ENCODE assay signal across 12 cellular contexts in the genomic region with DNA sequence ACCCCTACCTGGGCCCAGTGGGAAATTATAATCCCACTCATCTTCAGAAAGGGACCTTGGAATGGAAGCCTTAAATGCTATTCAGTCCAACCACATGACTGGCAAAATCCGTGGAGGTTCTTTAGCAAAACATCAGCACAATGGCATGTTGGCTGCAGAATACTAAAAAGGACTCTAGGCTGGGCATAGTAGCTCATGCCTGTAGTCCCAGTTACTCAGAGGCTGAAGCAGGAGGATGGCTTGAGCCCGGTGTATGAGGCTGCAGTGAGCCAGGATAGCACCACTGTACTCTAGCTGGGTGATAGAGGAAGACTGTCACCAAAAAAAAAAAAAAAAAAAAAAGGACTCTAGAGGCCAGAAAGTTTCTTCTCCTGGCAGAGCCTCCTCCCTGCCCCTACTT.
A peak's percentile ranks its signal among the peaks of the same experiment; 100 is the strongest.
DNase-seq lines count a peak whose midpoint lies in the region; ATAC-seq and TF ChIP-seq lines count a peak whose summit lies in the region.
"Had no signal": no experiment of that assay in that cellular context is flagged by ENCODE, and none has a peak within 500 bp of the region (broad histone marks: within the 10 kb centered on the region; RNA-seq: fewer than 3 reads in every experiment).

No MANE protein-coding gene starts in this region.

- intact Hi-C loops in lower lobe of right lung (cut with DNase I) = loop anchor here (10.0 kb wide), 1 partner anchor 54 kb away; no protein-coding TSS in a partner anchor
- intact Hi-C loops in spleen (cut with DNase I; ENCODE audit: low total_unique reads) = no loop called here

- H3K4me1 ChIP-seq in lower lobe of right lung = peaks cover 74% of the 10 kb centered on the region
- H3K4me1 ChIP-seq in tibial nerve = peaks cover 17 to 86% (median 56%) of the 10 kb centered on the region in 4 donors
- H3K4me1 ChIP-seq in spleen = peaks cover 6 to 71% (median 51%) of the 10 kb centered on the region in 6 donors

- WGBS in tibial nerve, 2 donors = 20 to 39% methylated on average over 2 of the region's 2 CpGs
- 75 to 94% (median 77%) methylated on average over 1 to 2 of the region's 2 CpGs for WGBS in spleen, 5 donors

- TF ChIP-seq POLR2A in tibial nerve (IDR thresholded peaks at IDR 0.05) (no peak), spleen (IDR thresholded peaks at IDR 0.05) (no peak)

- no peak for TF ChIP-seq EP300 in tibial nerve (IDR thresholded peaks at IDR 0.05)

- H3K36me3 ChIP-seq in lower lobe of right lung (no peaks in the 10 kb centered on the region), tibial nerve (no peaks in the 10 kb centered on the region), spleen (no peaks in the 10 kb centered on the region)

- peaks cover 3% of the 10 kb centered on the region for H3K27me3 ChIP-seq in lower lobe of right lung (ENCODE audit: low read depth)
- no peaks in the 10 kb centered on the region for H3K27me3 ChIP-seq in tibial nerve
- peaks cover 0 to 61% (median 13%) of the 10 kb centered on the region in 7 donors for H3K27me3 ChIP-seq in spleen (replicated peaks in 1 of 7)

- peak overlapping the region; percentile 96 for H3K27ac ChIP-seq in lower lobe of right lung
- H3K27ac ChIP-seq in tibial nerve = peak overlapping the region in 3 of 4 donors; percentile 87 to 95 (median 93)
- H3K27ac ChIP-seq in spleen = peak overlapping the region in 4 of 8 donors; percentile 7 to 85 (median 48)

- peak; percentile 91 for DNase-seq in M059J (ENCODE audit: low read depth)
- DNase-seq in cardiac fibroblast (ENCODE audit: low read depth in 2 of 2) = peak; percentile 55 to 73
- no peak for DNase-seq in lower lobe of right lung
- DNase-seq in tibial nerve (ENCODE audit: low spot score in 2 of 2) = no peak
- no peak for DNase-seq in SK-N-DZ (ENCODE audit: low spot score)
- no peak for DNase-seq in activated CD4-positive, alpha-beta T cell treated with anti-CD3 and anti-CD28 coated beads for 1 hour
- no peak for DNase-seq in spleen
- DNase-seq: activated T-cell treated with anti-CD3 and anti-CD28 coated beads, Interleukin-2, amount 50 U/mL, for 72 hours; DMS153; H7; NCI-H1694; stimulated activated CD4-positive, alpha-beta T cell treated with anti-CD3 and anti-CD28 coated beads, Interleukin-4, amount 100 ng/mL, for 4 hours had no signal

- H3K4me3 ChIP-seq in cardiac fibroblast (replicated peaks in 1 of 2; ENCODE audit: low read depth in 2 of 2, low read length in 2 of 2) (no peak overlapping the region), lower lobe of right lung (no peak overlapping the region), tibial nerve (no peak overlapping the region), spleen (no peak overlapping the region)

- TF ChIP-seq CTCF in cardiac fibroblast (IDR thresholded peaks at IDR 0.05; ENCODE audit: low read depth, low read length) (no peak), lower lobe of right lung (IDR thresholded peaks at IDR 0.05) (no peak), tibial nerve (IDR thresholded peaks at IDR 0.05) (no peak), spleen (IDR thresholded peaks at IDR 0.05 in 8 of 11, conservative IDR thresholded peaks at IDR 0.05 in 3 of 11) (no peak)

- H3K9me3 ChIP-seq in lower lobe of right lung (no peaks in the 10 kb centered on the region), tibial nerve (no peaks in the 10 kb centered on the region), spleen (no peaks in the 10 kb centered on the region)

- no peak for ATAC-seq in lower lobe of right lung
- ATAC-seq: activated T-cell treated with anti-CD3 and anti-CD28 coated beads, Interleukin-2, amount 50 U/mL, for 72 hours had no signal

Comparison
In these comparisons a context has a peak if more than half of its experiments do, and no peak if none do; other contexts are left out.
1. DNase-seq: peak in M059J (single experiment) and cardiac fibroblast (2 of 2); none in lower lobe of right lung (single experiment), tibial nerve (0 of 2), SK-N-DZ (single experiment), activated CD4-positive, alpha-beta T cell treated with anti-CD3 and anti-CD28 coated beads for 1 hour (single experiment) and spleen (single experiment).